ENCODE assay signal across 8 cellular contexts in the genomic region with DNA sequence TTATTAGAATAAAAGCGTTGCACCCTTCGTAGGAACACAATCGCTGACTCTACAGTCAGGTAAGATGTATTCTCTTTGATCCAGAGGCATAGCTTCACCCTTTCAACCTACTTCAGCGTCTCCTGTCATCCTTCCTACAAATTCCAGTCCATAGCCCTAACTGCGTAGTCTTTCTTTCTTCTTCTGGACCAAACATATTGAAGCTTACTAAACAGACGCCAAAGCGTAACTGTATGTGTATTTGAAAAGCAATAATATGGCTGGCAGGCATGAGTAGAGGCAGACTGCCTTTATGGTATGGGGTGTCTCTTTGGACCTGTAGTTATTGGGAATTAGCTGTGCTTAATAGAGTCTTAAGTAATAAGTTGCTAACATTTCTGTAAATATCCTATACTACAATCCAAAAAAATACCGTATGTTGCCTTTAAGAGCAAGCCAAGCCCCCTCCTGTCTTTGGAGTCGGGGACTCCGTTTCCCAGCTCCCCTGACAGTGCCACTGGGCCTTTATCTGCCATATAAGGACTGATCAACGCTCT. TPM values are rescaled to one million over a fixed set of nuclear protein-coding genes. Genes with fewer than 3 reads are reported as not detected.
DNase-seq lines count a peak whose midpoint lies in the region; ATAC-seq and TF ChIP-seq lines count a peak whose summit lies in the region.

No MANE protein-coding gene starts in this region.

- peak overlapping the region; percentile 85 for H3K27ac ChIP-seq in hepatocyte

- H2AFZ ChIP-seq in hepatocyte, result peak overlapping the region; percentile 94

- H3K27me3 Mint-ChIP-seq in stimulated activated memory B cell treated with anti-CD40 and anti-IgM and Interleukin-4, amounts not matched to agents 10 μg/mL and 1 μg/mL and 100 μg/mL, for 72 hours, result no peaks in the 10 kb centered on the region

- H3K4me1 ChIP-seq in HAP-1, result peaks cover 2% of the 10 kb centered on the region; the same call in 1 of the 2 replicates
- peaks cover 9% of the 10 kb centered on the region for H3K4me1 ChIP-seq in hepatocyte (ENCODE audit: insufficient read depth)

- DNase-seq in HAP-1 (ENCODE audit: low spot score in 2 of 2) (no peak), hepatocyte (ENCODE audit: low spot score) (no peak), NCI-H2081 (lab: John Stamatoyannopoulos, UW) (no peak), GM10266 (ENCODE audit: extremely low spot score) (no peak), cortex of kidney (lab: John Stamatoyannopoulos, UW) (no peak)

- peaks cover 40% of the 10 kb centered on the region for H3K4me1 Mint-ChIP-seq in stimulated activated memory B cell treated with anti-CD40 and anti-IgM and Interleukin-4, amounts not matched to agents 10 μg/mL and 1 μg/mL and 100 μg/mL, for 72 hours

- H3K4me3 ChIP-seq in HAP-1, result peak overlapping the region; percentile 84
- H3K4me3 ChIP-seq in WI38 (ENCODE audit: low read depth, low read length), result peak overlapping the region; percentile 91
- H3K4me3 ChIP-seq in hepatocyte, result no peak overlapping the region

- no peaks in the 10 kb centered on the region for H3K9me2 ChIP-seq in hepatocyte (replicated peaks; ENCODE audit: insufficient read depth)

- WGBS in hepatocyte (ENCODE audit: low lambda C conversion rate, missing lambda C conversion rate), result 60% methylated on average over 11 of the region's 11 CpGs

- H3K9me3 Mint-ChIP-seq in stimulated activated memory B cell treated with anti-CD40 and anti-IgM and Interleukin-4, amounts not matched to agents 10 μg/mL and 1 μg/mL and 100 μg/mL, for 72 hours, result peaks cover 1% of the 10 kb centered on the region

- peaks cover 4% of the 10 kb centered on the region for H4K20me1 ChIP-seq in hepatocyte (ENCODE audit: insufficient read depth, poor library complexity, severe bottlenecking)

- H3K79me2 ChIP-seq in hepatocyte, result peaks cover 46% of the 10 kb centered on the region

- H3K36me3 ChIP-seq in HAP-1 (replicated peaks) (no peaks in the 10 kb centered on the region), hepatocyte (replicated peaks; ENCODE audit: insufficient read depth, low read depth) (no peaks in the 10 kb centered on the region)

- no peak for ATAC-seq in stimulated activated memory B cell treated with anti-CD40 and anti-IgM and Interleukin-4, amounts not matched to agents 10 μg/mL and 1 μg/mL and 100 μg/mL, for 72 hours
- no peak for ATAC-seq in GM18870 (IDR thresholded peaks at IDR 0.05; ENCODE audit: unreplicated experiment)

- H3K36me3 Mint-ChIP-seq in stimulated activated memory B cell treated with anti-CD40 and anti-IgM and Interleukin-4, amounts not matched to agents 10 μg/mL and 1 μg/mL and 100 μg/mL, for 72 hours, result peaks cover 34% of the 10 kb centered on the region

- peak overlapping the region; percentile 98 for H3K4me3 Mint-ChIP-seq in stimulated activated memory B cell treated with anti-CD40 and anti-IgM and Interleukin-4, amounts not matched to agents 10 μg/mL and 1 μg/mL and 100 μg/mL, for 72 hours

- TF ChIP-seq CTCF in WI38 (IDR thresholded peaks at IDR 0.05; ENCODE audit: low read depth, low read length) (no peak), hepatocyte (IDR thresholded peaks at IDR 0.05; ENCODE audit: poor library complexity) (no peak), GM10266 (IDR thresholded peaks at IDR 0.05; ENCODE audit: control insufficient read depth, insufficient read depth, low read depth, missing control alignments) (no peak)

- no peaks in the 10 kb centered on the region for H3K27me3 ChIP-seq in HAP-1 (ENCODE audit: low read depth)
- no peaks in the 10 kb centered on the region for H3K27me3 ChIP-seq in hepatocyte

- H3K4me2 ChIP-seq in hepatocyte, result peak overlapping the region; percentile 69

- peak overlapping the region; percentile 91 for H3K27ac Mint-ChIP-seq in stimulated activated memory B cell treated with anti-CD40 and anti-IgM and Interleukin-4, amounts not matched to agents 10 μg/mL and 1 μg/mL and 100 μg/mL, for 72 hours

- in situ Hi-C loops in HAP-1 (cut with MboI; ENCODE audit: low sequenced_read_pairs), result no loop called here

- H3K9me3 ChIP-seq in HAP-1 (no peaks in the 10 kb centered on the region), hepatocyte (ENCODE audit: low read depth) (no peaks in the 10 kb centered on the region)

RNA-seq across cellular contexts. Expression of a gene that starts 0.4 kb away (rescaled TPM):
- 17.6 and 26.3 TPM in 2 replicates for total RNA-seq in hepatocyte
- 8.1 and 9.3 TPM in 2 replicates for polyA plus RNA-seq in hepatocyte

RNA-seq across cellular contexts. Expression of a gene that starts 21.7 kb away (rescaled TPM):
- 6.9 and 7.2 TPM in 2 replicates for total RNA-seq in hepatocyte
- 1.4 and 2.3 TPM in 2 replicates for polyA plus RNA-seq in hepatocyte

RNA-seq across cellular contexts. Expression of a gene that starts 25.9 kb away (rescaled TPM):
- total RNA-seq in hepatocyte, result 19.8 and 27.8 TPM in 2 replicates
- 39.0 and 50.7 TPM in 2 replicates for polyA plus RNA-seq in hepatocyte

RNA-seq across cellular contexts. Expression of a gene that starts 25.9 kb away (rescaled TPM):
- 1.6 and 5.2 TPM in 2 replicates for total RNA-seq in hepatocyte
- 0.72 and 1.8 TPM in 2 replicates for polyA plus RNA-seq in hepatocyte

RNA-seq across cellular contexts. Expression of a gene that starts 38.2 kb away (rescaled TPM):
- total RNA-seq in hepatocyte, result 6.9 and 7.5 TPM in 2 replicates
- polyA plus RNA-seq in hepatocyte, result 2.0 and 3.0 TPM in 2 replicates
